ENCODE assay signal across 12 cellular contexts in genomic region chr14:60655114-60655897, GRCh38. TPM values are rescaled to one million over a fixed set of nuclear protein-coding genes. Genes with fewer than 3 reads are reported as not detected.
A peak's percentile ranks its signal among the peaks of the same experiment; 100 is the strongest.
DNase-seq lines count a peak whose midpoint lies in the region; ATAC-seq and TF ChIP-seq lines count a peak whose summit lies in the region.
"Had no signal": no experiment of that assay in that cellular context is flagged by ENCODE, and none has a peak within 500 bp of the region (broad histone marks: within the 10 kb centered on the region; RNA-seq: fewer than 3 reads in every experiment).

No MANE protein-coding gene starts in this region.

- H3K4me2 ChIP-seq in osteoblast (ENCODE audit: insufficient read depth, low read length): no peak overlapping the region

- no peak overlapping the region for H3K4me3 ChIP-seq in CD4-positive, CD25-positive, alpha-beta regulatory T cell (ENCODE audit: low read depth, low read length)
- H3K4me3 ChIP-seq in HUES48 (ENCODE audit: low read depth, low read length) (peak overlapping the region; percentile 74), osteoblast (ENCODE audit: insufficient read depth, low read length) (no peak overlapping the region)
- H3K4me3 ChIP-seq: SJSA1, vagina had no signal

- peaks cover 35% of the 10 kb centered on the region for H3K4me1 ChIP-seq in CD4-positive, CD25-positive, alpha-beta regulatory T cell (ENCODE audit: control insufficient read depth, insufficient read depth, low read length, poor library complexity, severe bottlenecking)
- H3K4me1 ChIP-seq in HUES48 (ENCODE audit: control insufficient read depth, insufficient read depth, low read length): peaks cover 63% of the 10 kb centered on the region
- peaks cover 23% of the 10 kb centered on the region for H3K4me1 ChIP-seq in osteoblast (ENCODE audit: insufficient read depth, low read length)

- H3K9me3 Mint-ChIP-seq in CD4-positive, CD25-positive, alpha-beta regulatory T cell: peaks cover 0 to 4% (median 0%) of the 10 kb centered on the region in 7 donors
- no peaks in the 10 kb centered on the region for H3K9me3 Mint-ChIP-seq in activated naive CD8-positive, alpha-beta T cell (ENCODE audit: low read depth)

- peaks cover 96% of the 10 kb centered on the region for H3K27me3 Mint-ChIP-seq in CD4-positive, CD25-positive, alpha-beta regulatory T cell
- H3K27me3 Mint-ChIP-seq in activated naive CD8-positive, alpha-beta T cell: peaks cover 69% of the 10 kb centered on the region

- no peak for TF ChIP-seq CTCF in osteoblast (IDR thresholded peaks at IDR 0.05; ENCODE audit: extremely low read depth, low read depth, low read length)

- no peaks in the 10 kb centered on the region for H3K9me3 ChIP-seq in CD4-positive, CD25-positive, alpha-beta regulatory T cell (ENCODE audit: control insufficient read depth in 2 of 2, low read length in 2 of 2)
- H3K9me3 ChIP-seq in HUES48 (ENCODE audit: control insufficient read depth, insufficient read depth, low read length): no peaks in the 10 kb centered on the region
- H3K9me3 ChIP-seq in osteoblast (ENCODE audit: low read depth, low read length): no peaks in the 10 kb centered on the region
- H3K9me3 ChIP-seq: heart right ventricle, SJSA1, vagina had no signal

- peaks cover 51% of the 10 kb centered on the region for H3K27me3 ChIP-seq in CD4-positive, CD25-positive, alpha-beta regulatory T cell (ENCODE audit: control insufficient read depth, insufficient read depth, low read length)
- H3K27me3 ChIP-seq in HUES48 (ENCODE audit: control insufficient read depth, insufficient read depth, low read length) (peaks cover 99% of the 10 kb centered on the region), osteoblast (ENCODE audit: insufficient read depth, low read length) (peaks cover 4% of the 10 kb centered on the region)
- H3K27me3 ChIP-seq: SJSA1 had no signal

- no peaks in the 10 kb centered on the region for H3K36me3 Mint-ChIP-seq in CD4-positive, CD25-positive, alpha-beta regulatory T cell
- H3K36me3 Mint-ChIP-seq in activated naive CD8-positive, alpha-beta T cell: no peaks in the 10 kb centered on the region

- no peak overlapping the region for H3K9ac ChIP-seq in HUES48 (ENCODE audit: low read depth, low read length)

- no peaks in the 10 kb centered on the region for H4K20me1 ChIP-seq in osteoblast (ENCODE audit: insufficient read depth, low read length)

- H2AFZ ChIP-seq in osteoblast (ENCODE audit: low read length): no peak overlapping the region

- DNase-seq in CD4-positive, CD25-positive, alpha-beta regulatory T cell: no peak
- DNase-seq in myocyte (ENCODE audit: low read depth) (peak; percentile 80), dedifferentiated amniotic fluid mesenchymal stem cell (ENCODE audit: extremely low spot score) (no peak), NOMO-1 treated with dmso at 0.1 percent for 144 hours (lab: John Stamatoyannopoulos, UW; ENCODE audit: unreplicated experiment) (no peak), osteoblast (ENCODE audit: insufficient read length, low spot score, missing footprints) (no peak), KBM-7 (no peak)
- DNase-seq: cortex of kidney, heart right ventricle had no signal

- no peak overlapping the region for H3K27ac ChIP-seq in CD4-positive, CD25-positive, alpha-beta regulatory T cell (ENCODE audit: insufficient read depth, low read length, poor library complexity, severe bottlenecking)
- H3K27ac ChIP-seq in HUES48 (ENCODE audit: low read depth, low read length) (no peak overlapping the region), osteoblast (ENCODE audit: low read depth, low read length) (no peak overlapping the region)
- H3K27ac ChIP-seq: heart right ventricle, SJSA1, vagina had no signal

- no peaks in the 10 kb centered on the region for H3K36me3 ChIP-seq in CD4-positive, CD25-positive, alpha-beta regulatory T cell (ENCODE audit: control insufficient read depth, insufficient read depth, low read length)
- H3K36me3 ChIP-seq in HUES48 (ENCODE audit: control insufficient read depth, insufficient read depth, low read length) (no peaks in the 10 kb centered on the region), osteoblast (ENCODE audit: insufficient read depth, low read length) (no peaks in the 10 kb centered on the region)
- H3K36me3 ChIP-seq: heart right ventricle, SJSA1, vagina had no signal

- H3K79me2 ChIP-seq in osteoblast (ENCODE audit: insufficient read depth, low read length): no peaks in the 10 kb centered on the region

- no peak overlapping the region for H3K27ac Mint-ChIP-seq in CD4-positive, CD25-positive, alpha-beta regulatory T cell
- H3K27ac Mint-ChIP-seq in activated naive CD8-positive, alpha-beta T cell: no peak overlapping the region

- no peak for ATAC-seq in CD4-positive, CD25-positive, alpha-beta regulatory T cell (ENCODE audit: low read depth in 2 of 2)
- ATAC-seq: heart right ventricle had no signal

- peak overlapping the region in 3 of 4 donors; percentile 36 to 79 (median 44) for H3K4me3 Mint-ChIP-seq in CD4-positive, CD25-positive, alpha-beta regulatory T cell
- H3K4me3 Mint-ChIP-seq in activated naive CD8-positive, alpha-beta T cell: peak overlapping the region; percentile 83

- in situ Hi-C loops in KBM-7 (cut with MboI; ENCODE audit: low pct_unique_long_range_greater_than_20kb, low sequenced_read_pairs): no loop called here

- peaks cover 6 to 61% (median 19%) of the 10 kb centered on the region in 4 donors for H3K4me1 Mint-ChIP-seq in CD4-positive, CD25-positive, alpha-beta regulatory T cell
- H3K4me1 Mint-ChIP-seq in activated naive CD8-positive, alpha-beta T cell (ENCODE audit: low read depth): peaks cover 56% of the 10 kb centered on the region

RNA-seq across cellular contexts. Expression of gene SIX1, which starts 6.0 kb away (rescaled TPM):
- total RNA-seq in CD4-positive, CD25-positive, alpha-beta regulatory T cell: not detected
- polyA plus RNA-seq in CD4-positive, CD25-positive, alpha-beta regulatory T cell: not detected
- total RNA-seq in myocyte: 96.6 and 118 TPM in 2 replicates
- polyA plus RNA-seq in myocyte (2012): 26.2 TPM
- total RNA-seq in osteoblast: 18.1 and 21.5 TPM in 2 replicates

Comparison
In these comparisons a context has a peak if more than half of its experiments do, and no peak if none do; other contexts are left out.
1. RNA of gene SIX1, which starts 6.0 kb away (total RNA-seq): 96.6 to 118 TPM in myocyte and 18.1 to 21.5 TPM in osteoblast; not detected in CD4-positive, CD25-positive, alpha-beta regulatory T cell (single experiment); every median in the first group is over 10 times any median in the second.